ENCODE assay signal across 1 cellular context in genomic region chr10:102729090-102730026, GRCh38.
A peak's percentile ranks its signal among the peaks of the same experiment; 100 is the strongest.
TF ChIP-seq lines count a peak whose summit lies in the region.

No MANE protein-coding gene starts in this region.

TF ChIP-seq in PFSK-1, 5 proteins besides CTCF, POLR2A, EP300 and RAD21 (continued from another document):
- TF ChIP-seq POLR2AphosphoS5 (IDR thresholded peaks at IDR 0.05; ENCODE audit: low read depth, low read length) (no peak), FOXP2 (optimal IDR thresholded peaks at IDR 0.05; ENCODE audit: borderline replicate concordance, extremely low read depth, extremely low read length, insufficient read depth) (peak; percentile 45), TAF1 (IDR thresholded peaks at IDR 0.05; ENCODE audit: borderline replicate concordance, insufficient read depth, low read length) (no peak)
